In the genomic region with DNA sequence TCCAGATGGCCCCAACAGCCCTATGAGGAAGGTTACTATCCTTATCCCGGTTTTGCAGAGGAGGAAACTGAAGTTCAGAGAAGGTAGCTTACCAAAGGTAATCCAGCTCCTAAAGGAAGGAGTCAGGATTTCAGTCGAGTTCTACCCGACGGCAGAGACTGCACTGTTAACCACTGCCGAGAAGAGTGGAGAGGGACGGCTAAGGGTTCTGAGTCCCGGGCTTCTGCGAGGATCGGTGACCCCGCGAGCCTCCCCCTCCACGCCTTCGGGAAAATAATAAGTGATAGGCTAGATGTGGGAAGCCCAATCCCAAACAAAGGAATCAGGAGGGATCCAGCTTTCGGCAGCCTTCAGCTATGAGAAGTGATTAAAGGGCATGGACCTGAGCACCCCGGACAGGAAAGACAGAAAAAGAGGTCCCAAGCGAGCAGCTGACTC, we compare ENCODE assay signal across 9 cellular contexts. TPM values are rescaled to one million over a fixed set of nuclear protein-coding genes. Genes with fewer than 3 reads are reported as not detected.
DNase-seq lines count a peak whose midpoint lies in the region; ATAC-seq and TF ChIP-seq lines count a peak whose summit lies in the region.
"Had no signal": no experiment of that assay in that cellular context is flagged by ENCODE, and none has a peak within 500 bp of the region (broad histone marks: within the 10 kb centered on the region; RNA-seq: fewer than 3 reads in every experiment).

No MANE protein-coding gene starts in this region.

- no peak for TF ChIP-seq CTCF in Panc1 (IDR thresholded peaks at IDR 0.05)
- TF ChIP-seq CTCF in fibroblast of lung (conservative IDR thresholded peaks at IDR 0.05 in 1 of 2, IDR thresholded peaks at IDR 0.05 in 1 of 2; ENCODE audit: low read depth in 1 of 2, low read length in 2 of 2) = no peak
- no peak for TF ChIP-seq CTCF in progenitor cell of endocrine pancreas (IDR thresholded peaks at IDR 0.05; ENCODE audit: unreplicated experiment)

- peak overlapping the region; percentile 66 for H2AFZ ChIP-seq in ACC112 (ENCODE audit: low read length, unreplicated experiment)
- peak overlapping the region; percentile 60 for H2AFZ ChIP-seq in fibroblast of lung (ENCODE audit: low read length)

- peak overlapping the region; percentile 93 for H3K4me3 Mint-ChIP-seq in progenitor cell of endocrine pancreas (ENCODE audit: low read depth)

- CTCF ChIA-PET in Panc1 (lab: Charles Lee) = no interaction called here

- in situ Hi-C loops in Panc1 (cut with HindIII; ENCODE audit: low pct_unique_long_range_greater_than_20kb, low sequenced_read_pairs) = no loop called here

- ATAC-seq in GM21390 (IDR thresholded peaks at IDR 0.05; ENCODE audit: unreplicated experiment) (peak; percentile 1), Panc1 (peak; percentile 4)

- H3K27ac ChIP-seq in ACC112 (ENCODE audit: low read depth, low read length) (peak overlapping the region; percentile 72), Panc1 (ENCODE audit: low read length) (peak overlapping the region; percentile 93), fibroblast of lung (ENCODE audit: insufficient read depth, low read length) (peak overlapping the region; percentile 83)

- peak overlapping the region; percentile 77 for H3K4me2 ChIP-seq in fibroblast of lung (ENCODE audit: extremely low read depth, insufficient read depth, low read length)

- H3K36me3 Mint-ChIP-seq in progenitor cell of endocrine pancreas (ENCODE audit: insufficient read depth) = peaks cover 2% of the 10 kb centered on the region

- intact Hi-C loops in Panc1 (cut with micrococcal nuclease; ENCODE audit: unreplicated experiment) = no loop called here

- H3K79me2 ChIP-seq in ACC112 (ENCODE audit: control insufficient read depth, insufficient read depth, low read length, unreplicated experiment) (no peaks in the 10 kb centered on the region), fibroblast of lung (ENCODE audit: control insufficient read depth, insufficient read depth, low read length) (no peaks in the 10 kb centered on the region)

- POLR2A ChIA-PET in Panc1 (lab: Charles Lee) = interaction anchor here (0.6 to 1.6 kb wide), 4 partner anchors 38 to 58 kb away, joined by 3 to 13 read pairs (median 4); no protein-coding TSS in a partner anchor

- peak overlapping the region; percentile 51 for H3K9ac ChIP-seq in fibroblast of lung (ENCODE audit: insufficient read depth, low read length)

- H3K9me3 ChIP-seq in Panc1 (ENCODE audit: control insufficient read depth, insufficient read depth, low read depth, low read length) (no peaks in the 10 kb centered on the region), fibroblast of lung (ENCODE audit: control insufficient read depth, insufficient read depth, low read depth, low read length) (no peaks in the 10 kb centered on the region)

- H4K20me1 ChIP-seq in fibroblast of lung (ENCODE audit: control insufficient read depth, extremely low read depth, insufficient read depth, low read length) = no peaks in the 10 kb centered on the region

- no TSS peak for BruUV-seq in Panc1 (replicated peaks; lab: Mats Ljungman, UMichigan)

- no peaks in the 10 kb centered on the region for H3K27me3 ChIP-seq in ACC112 (ENCODE audit: insufficient read depth, low read length)
- no peaks in the 10 kb centered on the region for H3K27me3 ChIP-seq in Panc1 (ENCODE audit: control insufficient read depth, insufficient read depth, low read length)
- H3K27me3 ChIP-seq in fibroblast of lung (ENCODE audit: control insufficient read depth, insufficient read depth, low read length) = no peaks in the 10 kb centered on the region

- no peaks in the 10 kb centered on the region for H3K27me3 Mint-ChIP-seq in progenitor cell of endocrine pancreas

- no peaks in the 10 kb centered on the region for H3K36me3 ChIP-seq in ACC112 (ENCODE audit: insufficient read depth, low read length)
- no peaks in the 10 kb centered on the region for H3K36me3 ChIP-seq in Panc1 (ENCODE audit: control insufficient read depth, insufficient read depth, low read length)
- H3K36me3 ChIP-seq in fibroblast of lung (ENCODE audit: control insufficient read depth, insufficient read depth, low read length) = no peaks in the 10 kb centered on the region

- DNase-seq in Panc1 (ENCODE audit: low read depth, low spot score) (no peak), fibroblast of lung (ENCODE audit: low read depth in 2 of 2) (no peak), progenitor cell of endocrine pancreas (ENCODE audit: low spot score, unreplicated experiment) (no peak), NCI-H2081 treated with DMSO at 0.1 percent for 48 hours (lab: John Stamatoyannopoulos, UW) (no peak), mucosa of gallbladder (ENCODE audit: low spot score) (no peak), DMS114 treated with DMSO at 0.1 percent for 48 hours (lab: John Stamatoyannopoulos, UW; ENCODE audit: unreplicated experiment) (no peak)

- H3K4me1 ChIP-seq in ACC112 (ENCODE audit: control insufficient read depth, insufficient read depth, low read length, unreplicated experiment) = peaks cover 38% of the 10 kb centered on the region
- H3K4me1 ChIP-seq in Panc1 (ENCODE audit: control insufficient read depth, insufficient read depth, low read length) = peaks cover 26% of the 10 kb centered on the region
- H3K4me1 ChIP-seq in fibroblast of lung (ENCODE audit: control insufficient read depth, extremely low read depth, insufficient read depth, low read length) = peaks cover 16% of the 10 kb centered on the region

- H3K4me3 ChIP-seq in ACC112 (ENCODE audit: low read depth, low read length) (peak overlapping the region; percentile 78), Panc1 (ENCODE audit: low read depth in 2 of 2, low read length in 2 of 2) (peak overlapping the region; percentile 72 to 96), fibroblast of lung (replicated peaks in 1 of 4; ENCODE audit: control extremely low read depth in 1 of 4, insufficient read depth in 1 of 4, low read depth in 3 of 4, low read length in 4 of 4) (peak overlapping the region; percentile 40 to 77 (median 60))

- H3K9me3 Mint-ChIP-seq in progenitor cell of endocrine pancreas (ENCODE audit: low read depth) = no peaks in the 10 kb centered on the region

- peak overlapping the region; percentile 97 for H3K27ac Mint-ChIP-seq in progenitor cell of endocrine pancreas

- H3K4me1 Mint-ChIP-seq in progenitor cell of endocrine pancreas (ENCODE audit: low read depth) = peaks cover 15% of the 10 kb centered on the region

RNA-seq across cellular contexts. Expression of gene TMEM53, which starts 0.6 kb away (rescaled TPM):
- 22.9 TPM for total RNA-seq in Panc1 (2021; ENCODE audit: unreplicated experiment)
- 47.9 TPM for polyA plus RNA-seq in Panc1 (2012; ENCODE audit: insufficient read length)
- total RNA-seq in fibroblast of lung = 5.6 and 8.1 TPM in 2 replicates
- polyA plus RNA-seq in fibroblast of lung = 11.6 and 12.4 TPM in 2 replicates
- 16.4 and 16.8 TPM in 2 replicates for polyA plus RNA-seq in fibroblast of lung (2012)
- 15.9 and 37.0 TPM in 2 replicates for polyA minus RNA-seq in fibroblast of lung (ENCODE audit: low replicate concordance)
- 11.8 and 13.9 TPM in 2 replicates for total RNA-seq in progenitor cell of endocrine pancreas
- 21.0 TPM for total RNA-seq in mucosa of gallbladder

RNA-seq across cellular contexts. Expression of gene ARMH1, which starts 0.8 kb away (rescaled TPM):
- total RNA-seq in Panc1 (2021; ENCODE audit: unreplicated experiment) (2.8 TPM), fibroblast of lung (2.3 and 6.4 TPM in 2 replicates), progenitor cell of endocrine pancreas (14.9 and 15.0 TPM in 2 replicates), mucosa of gallbladder (3.7 TPM)
- 4.5 TPM for polyA plus RNA-seq in Panc1 (2012; ENCODE audit: insufficient read length)
- 0.75 and 2.4 TPM in 2 replicates for polyA plus RNA-seq in fibroblast of lung
- polyA plus RNA-seq in fibroblast of lung (2012) = 0.27 and 1.0 TPM in 2 replicates
- not detected in 2 replicates for polyA minus RNA-seq in fibroblast of lung (ENCODE audit: low replicate concordance)

RNA-seq across cellular contexts. Expression of gene RNU5D-1, which starts 57.3 kb away (rescaled TPM):
- total RNA-seq in Panc1 (2021; ENCODE audit: unreplicated experiment) = not detected
- not detected for polyA plus RNA-seq in Panc1 (2012; ENCODE audit: insufficient read length)
- not detected in 2 replicates for total RNA-seq in fibroblast of lung
- polyA plus RNA-seq in fibroblast of lung = not detected in 2 replicates
- polyA plus RNA-seq in fibroblast of lung (2012) = not detected in 2 replicates
- polyA minus RNA-seq in fibroblast of lung (ENCODE audit: low replicate concordance) = under 0.01 TPM in 1 of 2 replicates, not detected in the other
- total RNA-seq in progenitor cell of endocrine pancreas = not detected in 2 replicates
- not detected for total RNA-seq in mucosa of gallbladder
- total RNA-seq: renal cortical epithelial cell had no signal
